Comparison of ENCODE assay signal across 1 cellular context in genomic region chr14:38199768-38200167, GRCh38.
A peak's percentile ranks its signal among the peaks of the same experiment; 100 is the strongest.
TF ChIP-seq lines count a peak whose summit lies in the region.

No MANE protein-coding gene starts in this region.

TF ChIP-seq in HepG2, 621 proteins besides CTCF, POLR2A, EP300 and RAD21:
- TF ChIP-seq PHB2 (IDR thresholded peaks at IDR 0.05; ENCODE audit: partially characterized antibody) (peak; percentile 19), NPAS2 (CRISPR knock-in tag; IDR thresholded peaks at IDR 0.05; ENCODE audit: borderline replicate concordance) (no peak), NFE2 (CRISPR knock-in tag; IDR thresholded peaks at IDR 0.05) (no peak), DRAP1 (CRISPR knock-in tag; IDR thresholded peaks at IDR 0.05) (no peak), AKAP8 (CRISPR knock-in tag; IDR thresholded peaks at IDR 0.05) (no peak), CREB1 (IDR thresholded peaks at IDR 0.05) (peak; percentile 86), CREB1 (CRISPR knock-in tag; IDR thresholded peaks at IDR 0.05) (no peak)
